Comparison of ENCODE assay signal across 8 cellular contexts in the genomic region with DNA sequence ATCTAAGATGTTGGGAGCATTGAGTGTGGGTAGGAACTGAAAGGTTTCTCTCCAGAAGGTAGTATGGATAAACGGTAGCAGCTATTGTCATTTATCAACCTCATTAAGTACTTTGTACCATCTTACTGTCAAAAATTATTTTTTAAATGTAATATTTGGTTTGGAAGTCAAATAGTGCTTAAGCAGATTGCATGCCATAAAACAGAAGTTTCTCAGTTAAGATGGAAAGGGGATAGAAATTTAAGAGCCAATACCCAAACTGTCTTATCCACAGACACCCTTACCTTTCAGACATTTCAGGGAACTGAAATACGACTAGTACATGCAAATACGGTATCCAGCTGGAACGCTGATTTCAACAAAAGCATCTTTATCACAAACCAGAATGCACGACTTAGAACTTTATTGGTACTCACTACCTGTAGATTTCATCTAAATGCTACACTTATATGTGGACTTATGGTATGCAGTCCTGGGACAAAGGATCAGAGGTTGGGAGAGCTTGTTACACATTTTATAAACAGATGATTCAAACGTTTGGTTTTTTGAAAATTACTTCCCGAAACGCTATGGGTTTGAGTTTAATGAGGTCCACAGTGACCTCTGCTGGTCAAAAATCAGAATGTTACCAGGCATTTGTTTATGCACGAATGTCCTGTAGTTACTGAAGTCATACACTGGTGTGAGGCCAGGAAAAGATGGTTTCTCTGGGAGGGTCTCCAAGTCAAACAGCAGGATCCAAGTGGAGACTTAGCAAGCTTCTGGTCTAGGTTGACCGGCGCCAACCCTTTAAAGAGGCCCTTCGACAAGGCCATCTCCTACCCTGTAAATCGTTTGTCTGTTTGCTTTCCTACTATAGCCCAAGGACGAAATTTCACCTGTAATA. TPM values are rescaled to one million over a fixed set of nuclear protein-coding genes. Genes with fewer than 3 reads are reported as not detected.
DNase-seq lines count a peak whose midpoint lies in the region; ATAC-seq, FAIRE-seq and TF ChIP-seq lines count a peak whose summit lies in the region.

No MANE protein-coding gene starts in this region.

- H3K27ac Mint-ChIP-seq in activated T-helper 2 cell treated with anti-CD3 and anti-CD28 coated beads, Interferon-gamma antibody, Interleukin-2, Interleukin-4, amounts not matched to agents 10 μg/mL and 5 μg/mL and 100 μg/mL, durations not matched to agents 14 hours and 24 hours and 36 hours, result no peak overlapping the region

- TF ChIP-seq EP300 in gastroesophageal sphincter (IDR thresholded peaks at IDR 0.05), result no peak

- H3K4me1 Mint-ChIP-seq in activated T-helper 2 cell treated with anti-CD3 and anti-CD28 coated beads, Interferon-gamma antibody, Interleukin-2, Interleukin-4, amounts not matched to agents 10 μg/mL and 5 μg/mL and 100 μg/mL, durations not matched to agents 14 hours and 24 hours and 36 hours (ENCODE audit: low read depth), result peaks cover 4% of the 10 kb centered on the region

- H3K4me3 Mint-ChIP-seq in activated T-helper 2 cell treated with anti-CD3 and anti-CD28 coated beads, Interferon-gamma antibody, Interleukin-2, Interleukin-4, amounts not matched to agents 10 μg/mL and 5 μg/mL and 100 μg/mL, durations not matched to agents 14 hours and 24 hours and 36 hours (ENCODE audit: low read depth), result no peak overlapping the region

- ATAC-seq in GM19043 (IDR thresholded peaks at IDR 0.05; ENCODE audit: low read depth, unreplicated experiment), result peak; percentile 73
- ATAC-seq in gastroesophageal sphincter, result peak; percentile 83
- ATAC-seq in omental fat pad (ENCODE audit: low FRiP score), result peak; percentile 65
- ATAC-seq in GM21576 (IDR thresholded peaks at IDR 0.05; ENCODE audit: unreplicated experiment), result no peak

- no peak for TF ChIP-seq POLR2A in gastroesophageal sphincter (IDR thresholded peaks at IDR 0.05)

- H3K9me3 ChIP-seq in gastroesophageal sphincter, result no peaks in the 10 kb centered on the region

- no peak for FAIRE-seq in HTR-8/SVneo (lab: Jason Lieb, UNC)

- peaks cover 8% of the 10 kb centered on the region for H3K27me3 Mint-ChIP-seq in activated T-helper 2 cell treated with anti-CD3 and anti-CD28 coated beads, Interferon-gamma antibody, Interleukin-2, Interleukin-4, amounts not matched to agents 10 μg/mL and 5 μg/mL and 100 μg/mL, durations not matched to agents 14 hours and 24 hours and 36 hours (ENCODE audit: low read depth)

- TF ChIP-seq CTCF in gastroesophageal sphincter (IDR thresholded peaks at IDR 0.05) (peak; percentile 54 to 79 (median 72)), omental fat pad (IDR thresholded peaks at IDR 0.05) (peak in 1 of 3 donors; percentile 22)

- peak overlapping the region; percentile 31 to 32 for H3K4me3 ChIP-seq in gastroesophageal sphincter

- H3K9me3 Mint-ChIP-seq in activated T-helper 2 cell treated with anti-CD3 and anti-CD28 coated beads, Interferon-gamma antibody, Interleukin-2, Interleukin-4, amounts not matched to agents 10 μg/mL and 5 μg/mL and 100 μg/mL, durations not matched to agents 14 hours and 24 hours and 36 hours, result no peaks in the 10 kb centered on the region

- intact Hi-C loops in activated T-helper 2 cell treated with anti-CD3 and anti-CD28 coated beads, Interferon-gamma antibody, Interleukin-2, Interleukin-4, amounts not matched to agents 10 μg/mL and 5 μg/mL and 100 μg/mL, durations not matched to agents 14 hours and 24 hours and 36 hours (cut with micrococcal nuclease), result loop anchor here (10.0 kb wide), 2 partner anchors 571 to 1091 kb away; a partner anchor contains a TSS

- H3K27ac ChIP-seq in gastroesophageal sphincter, result peak overlapping the region in 1 of 4 donors; percentile 12

- H3K4me1 ChIP-seq in gastroesophageal sphincter, result peaks cover 0 to 37% (median 0%) of the 10 kb centered on the region in 3 donors

- no peaks in the 10 kb centered on the region for H3K27me3 ChIP-seq in gastroesophageal sphincter

- WGBS in gastroesophageal sphincter (ENCODE audit: low coverage in 1 of 2), 2 donors, result 16 to 23% methylated on average over 13 to 14 of the region's 14 CpGs

- H3K36me3 Mint-ChIP-seq in activated T-helper 2 cell treated with anti-CD3 and anti-CD28 coated beads, Interferon-gamma antibody, Interleukin-2, Interleukin-4, amounts not matched to agents 10 μg/mL and 5 μg/mL and 100 μg/mL, durations not matched to agents 14 hours and 24 hours and 36 hours (ENCODE audit: low read depth), result no peaks in the 10 kb centered on the region

- no peaks in the 10 kb centered on the region for H3K36me3 ChIP-seq in gastroesophageal sphincter

- DNase-seq in COLO668 (lab: John Stamatoyannopoulos, UW; ENCODE audit: unreplicated experiment) (peak; percentile 62), HTR-8/SVneo (ENCODE audit: insufficient read length, low spot score) (peak; percentile 56), NOMO-1 treated with DMSO at 0.1 percent for 48 hours (lab: John Stamatoyannopoulos, UW; ENCODE audit: unreplicated experiment) (peak; percentile 58), omental fat pad (ENCODE audit: low spot score) (no peak)
- peak; percentile 18 for DNase-seq in activated T-helper 2 cell treated with anti-CD3 and anti-CD28 coated beads, Interferon-gamma antibody, Interleukin-2, Interleukin-4, amounts not matched to agents 10 μg/mL and 5 μg/mL and 100 μg/mL, durations not matched to agents 14 hours and 24 hours and 36 hours (ENCODE audit: low spot score)

RNA-seq across cellular contexts. Expression of a gene that starts 45.7 kb away (rescaled TPM):
- 204 and 212 TPM in 2 replicates for total RNA-seq in activated T-helper 2 cell treated with anti-CD3 and anti-CD28 coated beads, Interferon-gamma antibody, Interleukin-2, Interleukin-4, amounts not matched to agents 10 μg/mL and 5 μg/mL and 100 μg/mL, durations not matched to agents 14 hours and 24 hours and 36 hours
- total RNA-seq in gastroesophageal sphincter (100 to 1,000 TPM in 1 of 4 donors, 10 to 100 TPM in 3; 76.2 to 155 (median 80.9) TPM), omental fat pad (100 to 1,000 TPM in 1 of 4 donors, 10 to 100 TPM in 3; 50.3 to 131 (median 81.9) TPM)
